Comparison of ENCODE assay signal across 22 cellular contexts in the genomic region with DNA sequence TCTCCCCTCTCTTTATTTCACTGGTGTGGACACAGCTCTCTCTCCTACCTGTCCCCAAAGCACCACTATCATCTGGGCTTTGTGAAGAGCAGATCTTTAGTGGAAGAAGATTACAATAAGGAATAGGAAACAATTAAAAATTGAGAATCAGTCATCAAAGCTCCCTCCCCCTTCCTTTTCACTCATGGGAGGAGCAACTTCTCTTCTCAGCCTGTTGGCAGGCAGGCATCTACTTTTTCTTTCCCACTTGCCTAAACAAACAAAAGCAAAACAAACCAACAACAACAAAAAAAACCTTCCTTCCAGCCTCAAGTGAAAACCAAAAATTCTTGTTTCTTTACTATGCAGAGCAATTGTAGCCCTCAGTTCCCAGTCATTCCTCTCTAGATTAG.
DNase-seq lines count a peak whose midpoint lies in the region; TF ChIP-seq lines count a peak whose summit lies in the region.
"Had no signal": no experiment of that assay in that cellular context is flagged by ENCODE, and none has a peak within 500 bp of the region (broad histone marks: within the 10 kb centered on the region; RNA-seq: fewer than 3 reads in every experiment).

No MANE protein-coding gene starts in this region.

- no peak overlapping the region for H3K4me3 ChIP-seq in PC-9
- H3K4me3 ChIP-seq: GM12878, left ventricle myocardium inferior had no signal

- no peaks in the 10 kb centered on the region for H3K79me2 ChIP-seq in PC-9 (ENCODE audit: low read depth)

- TF ChIP-seq CTCF in PC-9 (conservative IDR thresholded peaks at IDR 0.05) = no peak

- H4K20me1 ChIP-seq in PC-9 (ENCODE audit: insufficient read depth) = no peaks in the 10 kb centered on the region

- peak overlapping the region; percentile 61; the same call in 1 of the 2 replicates for H2AFZ ChIP-seq in PC-9

- no TSS peak for BruUV-seq in PC-9 (replicated peaks; lab: Mats Ljungman, UMichigan)

- H3F3A ChIP-seq in PC-9 (ENCODE audit: insufficient read depth, low read depth) = no peaks in the 10 kb centered on the region; the same call in 1 of the 2 replicates

- peak overlapping the region; percentile 12; the same call in 1 of the 2 replicates for H3K4me2 ChIP-seq in PC-9

- H3K36me3 Mint-ChIP-seq in T-helper 1 cell treated with Interleukin-12 subunit alpha and Interleukin-12 subunit beta and Interleukin-4 antibody, amounts not matched to agents 30 μg/mL and 1 μg/mL, for 36 hours (ENCODE audit: low read depth) = peaks cover 46% of the 10 kb centered on the region
- H3K36me3 Mint-ChIP-seq: naive B cell had no signal

- CTCF ChIA-PET in PC-9 (lab: Charles Lee) = no interaction called here

- no peaks in the 10 kb centered on the region; the same call in 1 of the 2 replicates for H3K9me2 ChIP-seq in PC-9 (ENCODE audit: insufficient read depth)

- H3K4me1 Mint-ChIP-seq in T-helper 1 cell treated with Interleukin-12 subunit alpha and Interleukin-12 subunit beta and Interleukin-4 antibody, amounts not matched to agents 30 μg/mL and 1 μg/mL, for 36 hours (ENCODE audit: low read depth) = peaks cover 81% of the 10 kb centered on the region

- peak overlapping the region; percentile 91 for H3K27ac Mint-ChIP-seq in T-helper 1 cell treated with Interleukin-12 subunit alpha and Interleukin-12 subunit beta and Interleukin-4 antibody, amounts not matched to agents 30 μg/mL and 1 μg/mL, for 36 hours
- H3K27ac Mint-ChIP-seq: endodermal cell had no signal

- DNase-seq in T-helper 1 cell (no peak), PC-9 (no peak), dermis blood vessel endothelial cell (peak; percentile 65), pulmonary artery endothelial cell (ENCODE audit: low read depth, low spot score) (peak; percentile 53), nucleus accumbens (lab: John Stamatoyannopoulos, UW) (no peak), NCI-H2171 treated with DMSO at 0.1 percent for 48 hours (lab: John Stamatoyannopoulos, UW) (no peak), DMS 273 treated with DMSO at 0.1 percent for 48 hours (lab: John Stamatoyannopoulos, UW) (no peak)
- DNase-seq: 8988T; activated CD4-positive, alpha-beta T cell treated with anti-CD3 and anti-CD28 coated beads, Interleukin-2, amount 50 U/mL, for 48 hours; caudate nucleus; endodermal cell; foreskin fibroblast; HCEC 1CT; left ventricle myocardium inferior; naive B cell; NCI-H146; NCI-H446 treated with DMSO at 0.1 percent for 48 hours; retina; SIG-M5 had no signal

- H3K27ac ChIP-seq in PC-9 = peak overlapping the region; percentile 52
- H3K27ac ChIP-seq: left ventricle myocardium inferior had no signal

- H3K9me3 ChIP-seq in PC-9 (ENCODE audit: insufficient read depth, low read depth) = no peaks in the 10 kb centered on the region
- H3K9me3 ChIP-seq: left ventricle myocardium inferior had no signal

- H3K27me3 Mint-ChIP-seq in T-helper 1 cell treated with Interleukin-12 subunit alpha and Interleukin-12 subunit beta and Interleukin-4 antibody, amounts not matched to agents 30 μg/mL and 1 μg/mL, for 36 hours (ENCODE audit: low read depth) = no peaks in the 10 kb centered on the region
- H3K27me3 Mint-ChIP-seq: naive B cell had no signal

- H3K27me3 ChIP-seq in PC-9 (ENCODE audit: insufficient read depth, low read depth) = no peaks in the 10 kb centered on the region

- POLR2A ChIA-PET in PC-9 (lab: Charles Lee; ENCODE audit: unreplicated experiment) = no interaction called here

- peak overlapping the region; percentile 57 for H3K4me3 Mint-ChIP-seq in T-helper 1 cell treated with Interleukin-12 subunit alpha and Interleukin-12 subunit beta and Interleukin-4 antibody, amounts not matched to agents 30 μg/mL and 1 μg/mL, for 36 hours
- H3K4me3 Mint-ChIP-seq: CD14-positive monocyte, endodermal cell, naive B cell had no signal

- peaks cover 14% of the 10 kb centered on the region for H3K4me1 ChIP-seq in PC-9 (replicated peaks; ENCODE audit: insufficient read depth)
- H3K4me1 ChIP-seq: left ventricle myocardium inferior had no signal

- no peaks in the 10 kb centered on the region for H3K36me3 ChIP-seq in PC-9 (ENCODE audit: low read depth)
- H3K36me3 ChIP-seq: left ventricle myocardium inferior had no signal

- H3K9me3 Mint-ChIP-seq in T-helper 1 cell treated with Interleukin-12 subunit alpha and Interleukin-12 subunit beta and Interleukin-4 antibody, amounts not matched to agents 30 μg/mL and 1 μg/mL, for 36 hours = peaks cover 14% of the 10 kb centered on the region
- H3K9me3 Mint-ChIP-seq: endodermal cell had no signal

- intact Hi-C loops in PC-9 (cut with micrococcal nuclease; ENCODE audit: unreplicated experiment) = loop anchor here (2.0 kb wide), 1 partner anchor 23 kb away; no protein-coding TSS in a partner anchor

Comparison
In these comparisons a context has a peak if more than half of its experiments do, and no peak if none do; other contexts are left out.
1. DNase-seq: peak in dermis blood vessel endothelial cell (single experiment) and pulmonary artery endothelial cell (single experiment); none in T-helper 1 cell (0 of 5), PC-9 (0 of 2), nucleus accumbens (0 of 56), NCI-H2171 treated with DMSO at 0.1 percent for 48 hours (single experiment) and DMS 273 treated with DMSO at 0.1 percent for 48 hours (single experiment).